In genomic region chrX:154030715-154031305, GRCh38 we compare ENCODE assay signal across 24 cellular contexts.
"Had no signal": no experiment of that assay in that cellular context is flagged by ENCODE, and none has a peak within 500 bp of the region (broad histone marks: within the 10 kb centered on the region; RNA-seq: fewer than 3 reads in every experiment).

No MANE protein-coding gene starts in this region.

- ATAC-seq: gastrocnemius medialis; left colon; naive thymus-derived CD4-positive, alpha-beta T cell; stimulated activated naive CD8-positive, alpha-beta T cell treated with anti-CD3 and anti-CD28 coated beads, Interleukin-15, Interleukin-2, amounts not matched to agents 100 U/mL and 50 U/mL, for 24 hours had no signal

- H3K9me3 ChIP-seq: gastrocnemius medialis, pancreas, right atrium auricular region, thoracic aorta, uterus had no signal

- DNase-seq: activated CD4-positive, alpha-beta memory T cell treated with anti-CD3 and anti-CD28 coated beads for 36 hours; activated CD4-positive, alpha-beta T cell treated with anti-CD3 and anti-CD28 coated beads, Interleukin-2, amount 10 ng/mL, durations not matched to agents 24 days and 14 days; activated CD4-positive, CD25-positive, alpha-beta regulatory T cell treated with anti-CD3 and anti-CD28 coated beads, Interleukin-2, amount 50 U/mL, for 72 hours; activated CD8-positive, alpha-beta memory T cell treated with anti-CD3 and anti-CD28 coated beads, Interleukin-2, amount 50 U/mL, for 4 hours; activated gamma-delta T cell; activated naive CD4-positive, alpha-beta T cell treated with anti-CD3 and anti-CD28 coated beads, Interleukin-2, amount 10 ng/mL, durations not matched to agents 7 days and 5 days; activated T-cell treated with anti-CD3 and anti-CD28 coated beads, Interleukin-2, amount 50 U/mL, for 1 hour; amniotic stem cell; dermis blood vessel endothelial cell; effector CD8-positive, alpha-beta T cell; gastrocnemius medialis; left colon; midbrain; naive thymus-derived CD4-positive, alpha-beta T cell; stimulated activated CD4-positive, alpha-beta T cell treated with anti-CD3 and anti-CD28 coated beads, Interleukin-2, amount 100 ng/mL, for 48 hours; stimulated activated naive CD8-positive, alpha-beta T cell treated with anti-CD3 and anti-CD28 coated beads, Interleukin-15, Interleukin-2, amounts not matched to agents 100 U/mL and 50 U/mL, for 24 hours; T-helper 2 cell; uterus had no signal

- H3K4me1 ChIP-seq: pancreas, uterus had no signal

- H3K27ac ChIP-seq: pancreas, right atrium auricular region, thoracic aorta, uterus had no signal

- FAIRE-seq: colon, endometrium, keratinocyte, pancreas had no signal

- H3K36me3 ChIP-seq: pancreas, uterus had no signal

- H3K4me3 ChIP-seq: gastrocnemius medialis, pancreas, right atrium auricular region, thoracic aorta, uterus had no signal

- H3K27me3 ChIP-seq: gastrocnemius medialis, pancreas, right atrium auricular region, uterus had no signal
